Comparison of ENCODE assay signal across 14 cellular contexts in genomic region chr9:1267141-1267570, GRCh38.
DNase-seq lines count a peak whose midpoint lies in the region; ATAC-seq and TF ChIP-seq lines count a peak whose summit lies in the region.
"Had no signal": no experiment of that assay in that cellular context is flagged by ENCODE, and none has a peak within 500 bp of the region (broad histone marks: within the 10 kb centered on the region; RNA-seq: fewer than 3 reads in every experiment).

No MANE protein-coding gene starts in this region.

- no peaks in the 10 kb centered on the region for H3K36me3 Mint-ChIP-seq in effector memory CD8-positive, alpha-beta T cell (ENCODE audit: insufficient read depth)
- H3K36me3 Mint-ChIP-seq in WTC11, result no peaks in the 10 kb centered on the region
- H3K36me3 Mint-ChIP-seq: memory B cell had no signal

- POLR2A ChIA-PET in WTC11 (lab: Charles Lee), result no interaction called here

- no peaks in the 10 kb centered on the region for H3K4me1 Mint-ChIP-seq in effector memory CD8-positive, alpha-beta T cell (ENCODE audit: low read depth in 2 of 2)
- peaks cover 5% of the 10 kb centered on the region for H3K4me1 Mint-ChIP-seq in WTC11
- H3K4me1 Mint-ChIP-seq: memory B cell had no signal

- ATAC-seq in GM19043 (IDR thresholded peaks at IDR 0.05; ENCODE audit: low read depth, unreplicated experiment) (peak; percentile 87), HG02642 (IDR thresholded peaks at IDR 0.05; ENCODE audit: poor library complexity, unreplicated experiment) (peak; percentile 79), HG03520 (IDR thresholded peaks at IDR 0.05; ENCODE audit: unreplicated experiment) (peak; percentile 87), WTC11 (no peak)
- no peak for ATAC-seq in effector memory CD8-positive, alpha-beta T cell (replicated peaks)

- TF ChIP-seq CTCF in GM10266 (IDR thresholded peaks at IDR 0.05; ENCODE audit: control insufficient read depth, insufficient read depth, low read depth, missing control alignments), result no peak
- no peak for TF ChIP-seq CTCF in WTC11 (IDR thresholded peaks at IDR 0.05)

- peaks cover 4 to 5% of the 10 kb centered on the region in 2 donors for H3K9me3 Mint-ChIP-seq in effector memory CD8-positive, alpha-beta T cell
- no peaks in the 10 kb centered on the region for H3K9me3 Mint-ChIP-seq in WTC11

- CTCF ChIA-PET in WTC11 (lab: Charles Lee), result no interaction called here

- peaks cover 0 to 6% of the 10 kb centered on the region in 2 donors for H3K27me3 Mint-ChIP-seq in effector memory CD8-positive, alpha-beta T cell
- no peaks in the 10 kb centered on the region; the same call in 1 of the 2 replicates for H3K27me3 Mint-ChIP-seq in WTC11 (ENCODE audit: low read depth)
- H3K27me3 Mint-ChIP-seq: memory B cell had no signal

- H3K4me3 Mint-ChIP-seq in effector memory CD8-positive, alpha-beta T cell, result no peak overlapping the region
- no peak overlapping the region for H3K4me3 Mint-ChIP-seq in WTC11
- H3K4me3 Mint-ChIP-seq: memory B cell had no signal

- H3K27ac Mint-ChIP-seq in effector memory CD8-positive, alpha-beta T cell, result no peak overlapping the region
- no peak overlapping the region for H3K27ac Mint-ChIP-seq in WTC11
- H3K27ac Mint-ChIP-seq: memory B cell had no signal

- DNase-seq in GM10266 (ENCODE audit: extremely low spot score), result peak; percentile 16
- no peak for DNase-seq in effector memory CD8-positive, alpha-beta T cell
- no peak for DNase-seq in NCI-H1436 (lab: John Stamatoyannopoulos, UW)
- DNase-seq in WTC11 (ENCODE audit: low spot score), result no peak
- no peak for DNase-seq in SKM-1 treated with dmso at 0.1 percent for 144 hours (lab: John Stamatoyannopoulos, UW; ENCODE audit: unreplicated experiment)
- DNase-seq: DMS79 treated with DMSO at 0.1 percent for 48 hours; dorsolateral prefrontal cortex; glutamatergic neuron; NCI-H1694; stimulated activated CD4-positive, alpha-beta T cell treated with anti-CD3 and anti-CD28 coated beads, Interleukin-4, amount 100 ng/mL, for 24 hours had no signal

TF ChIP-seq in WTC11, 78 proteins besides CTCF, POLR2A, EP300 and RAD21:
- TF ChIP-seq, protein P1, sequence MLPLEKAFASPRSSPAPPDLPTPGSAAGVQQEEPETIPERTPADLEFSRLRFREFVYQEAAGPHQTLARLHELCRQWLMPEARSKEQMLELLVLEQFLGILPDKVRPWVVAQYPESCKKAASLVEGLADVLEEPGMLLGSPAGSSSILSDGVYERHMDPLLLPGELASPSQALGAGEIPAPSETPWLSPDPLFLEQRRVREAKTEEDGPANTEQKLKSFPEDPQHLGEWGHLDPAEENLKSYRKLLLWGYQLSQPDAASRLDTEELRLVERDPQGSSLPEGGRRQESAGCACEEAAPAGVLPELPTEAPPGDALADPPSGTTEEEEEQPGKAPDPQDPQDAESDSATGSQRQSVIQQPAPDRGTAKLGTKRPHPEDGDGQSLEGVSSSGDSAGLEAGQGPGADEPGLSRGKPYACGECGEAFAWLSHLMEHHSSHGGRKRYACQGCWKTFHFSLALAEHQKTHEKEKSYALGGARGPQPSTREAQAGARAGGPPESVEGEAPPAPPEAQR (CRISPR knock-in tag; IDR thresholded peaks at IDR 0.05), result no peak
- no peak for TF ChIP-seq HMGA2 (CRISPR knock-in tag; IDR thresholded peaks at IDR 0.05)
- TF ChIP-seq FOXP1 (CRISPR knock-in tag; IDR thresholded peaks at IDR 0.05; ENCODE audit: borderline replicate concordance), result no peak
- TF ChIP-seq SMAD3 (CRISPR knock-in tag; IDR thresholded peaks at IDR 0.05; ENCODE audit: borderline replicate concordance), result no peak

Comparison
In these comparisons a context has a peak if more than half of its experiments do, and no peak if none do; other contexts are left out.
1. ATAC-seq: peak in GM19043 (single experiment), HG02642 (single experiment) and HG03520 (single experiment); none in effector memory CD8-positive, alpha-beta T cell (single experiment) and WTC11 (single experiment).